Comparison of ENCODE assay signal across 22 cellular contexts in the genomic region with DNA sequence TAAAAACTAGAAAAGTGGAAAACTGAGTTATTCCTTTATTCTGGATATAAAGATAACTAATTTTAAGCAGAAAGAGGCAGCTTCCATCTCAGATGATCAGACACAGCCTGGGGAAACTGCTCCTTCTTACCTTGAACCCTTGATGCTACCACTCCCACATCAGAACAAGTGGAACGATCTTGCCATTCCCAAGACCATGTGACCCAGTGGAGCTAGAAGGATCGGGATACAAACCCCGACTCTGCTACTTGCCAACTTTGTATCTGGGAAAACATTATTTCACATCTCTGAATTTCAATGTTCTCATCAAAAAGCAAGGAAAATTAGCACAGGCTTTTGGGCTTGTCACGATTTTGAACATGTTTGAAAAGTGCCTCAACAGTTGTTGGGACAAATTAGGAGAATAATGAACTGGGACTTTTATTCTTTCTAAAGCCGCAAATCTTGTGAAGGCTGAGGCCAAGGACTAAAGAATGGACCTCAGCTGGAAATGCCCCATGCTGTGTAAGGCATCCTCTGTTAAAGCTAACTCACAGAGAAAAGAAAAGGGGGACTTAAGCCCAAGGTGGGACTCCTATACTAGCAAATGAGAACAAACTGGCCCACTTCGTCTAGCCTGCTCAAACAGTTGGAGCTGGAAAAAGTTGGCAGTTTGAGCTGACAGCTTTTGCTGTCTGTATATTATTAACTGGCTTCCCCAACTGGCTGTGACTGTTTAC.
A peak's percentile ranks its signal among the peaks of the same experiment; 100 is the strongest.
DNase-seq lines count a peak whose midpoint lies in the region; TF ChIP-seq lines count a peak whose summit lies in the region.
"Had no signal": no experiment of that assay in that cellular context is flagged by ENCODE, and none has a peak within 500 bp of the region (broad histone marks: within the 10 kb centered on the region; RNA-seq: fewer than 3 reads in every experiment).

No MANE protein-coding gene starts in this region.

- peaks cover 22% of the 10 kb centered on the region for H3F3A ChIP-seq in neural progenitor cell (ENCODE audit: low read depth)

- H3K27me3 ChIP-seq in neural progenitor cell: no peaks in the 10 kb centered on the region
- H3K27me3 ChIP-seq: MG63 had no signal

- peak; percentile 20 for DNase-seq in NCI-H69 (lab: John Stamatoyannopoulos, UW)
- peak; percentile 14 for DNase-seq in iPS DF 4.7 (ENCODE audit: extremely low read depth, low spot score)
- peak; percentile 74 for DNase-seq in neural progenitor cell (ENCODE audit: low spot score)
- DNase-seq in activated CD4-positive, alpha-beta T cell treated with anti-CD3 and anti-CD28 coated beads, Interleukin-2, amount 50 U/mL, for 48 hours: no peak
- DNase-seq in NCI-H1417 (lab: John Stamatoyannopoulos, UW): no peak
- DNase-seq in NCI-H2196 treated with DMSO at 0.1 percent for 48 hours (lab: John Stamatoyannopoulos, UW; ENCODE audit: unreplicated experiment): no peak
- no peak for DNase-seq in ureter (ENCODE audit: low spot score)
- DNase-seq: Calu3; CD8-positive, alpha-beta memory T cell; DMS53; MG63; NCI-H1436; NCI-H187 treated with DMSO at 0.1 percent for 48 hours; NCI-H2227 treated with DMSO at 0.1 percent for 48 hours; NCI-H510A treated with DMSO at 0.1 percent for 48 hours; NCI-H774; NK-92 treated with Interleukin-12 subunit alpha and Interleukin-12 subunit beta, amount 100 ng/mL, for 24 hours; SIG-M5; SK-N-SH had no signal

- H3K9ac ChIP-seq in ES-I3 (ENCODE audit: low read depth, low read length): peak overlapping the region; percentile 3; the same call in 1 of the 2 replicates
- H3K9ac ChIP-seq in neural progenitor cell: no peak overlapping the region
- H3K9ac ChIP-seq: SK-N-SH had no signal

- H3K9me3 Mint-ChIP-seq in neural progenitor cell: no peaks in the 10 kb centered on the region
- H3K9me3 Mint-ChIP-seq: CD8-positive, alpha-beta memory T cell had no signal

- H2AFZ ChIP-seq in neural progenitor cell (replicated peaks): no peak overlapping the region

- H3K27me3 Mint-ChIP-seq in neural progenitor cell (ENCODE audit: insufficient read depth, low read depth): no peaks in the 10 kb centered on the region
- H3K27me3 Mint-ChIP-seq: CD8-positive, alpha-beta memory T cell had no signal

- H3K4me1 Mint-ChIP-seq in neural progenitor cell: peaks cover 27% of the 10 kb centered on the region
- H3K4me1 Mint-ChIP-seq: CD8-positive, alpha-beta memory T cell had no signal

- no peaks in the 10 kb centered on the region for H3K79me2 ChIP-seq in neural progenitor cell (ENCODE audit: low read depth)

- H3K36me3 ChIP-seq in ES-I3 (ENCODE audit: insufficient read depth, low read length) (no peaks in the 10 kb centered on the region), neural progenitor cell (no peaks in the 10 kb centered on the region)
- H3K36me3 ChIP-seq: MG63 had no signal

- TF ChIP-seq CTCF in neural progenitor cell (IDR thresholded peaks at IDR 0.05): no peak

- no peak overlapping the region for H3K27ac Mint-ChIP-seq in neural progenitor cell
- H3K27ac Mint-ChIP-seq: CD8-positive, alpha-beta memory T cell had no signal

- H3K4me3 ChIP-seq in neural progenitor cell: peak overlapping the region; percentile 14
- H3K4me3 ChIP-seq: K562, MG63 had no signal

- H3K27ac ChIP-seq in neural progenitor cell: no peak overlapping the region
- H3K27ac ChIP-seq: C4-2B had no signal

- peak overlapping the region; percentile 65 for H3K4me2 ChIP-seq in neural progenitor cell
- H3K4me2 ChIP-seq: SK-N-SH had no signal

- peaks cover 11% of the 10 kb centered on the region for H4K20me1 ChIP-seq in neural progenitor cell (ENCODE audit: low read depth)

- no peaks in the 10 kb centered on the region for H3K9me3 ChIP-seq in ES-I3 (ENCODE audit: control insufficient read depth, insufficient read depth, low read length)
- H3K9me3 ChIP-seq in neural progenitor cell (ENCODE audit: low read depth): no peaks in the 10 kb centered on the region
- H3K9me3 ChIP-seq: MG63, SK-N-SH had no signal

- H3K36me3 Mint-ChIP-seq in neural progenitor cell: no peaks in the 10 kb centered on the region
- H3K36me3 Mint-ChIP-seq: CD8-positive, alpha-beta memory T cell had no signal

- no peak overlapping the region for H3K4me3 Mint-ChIP-seq in neural progenitor cell
- H3K4me3 Mint-ChIP-seq: CD8-positive, alpha-beta memory T cell had no signal

- H3K4me1 ChIP-seq in ES-I3 (ENCODE audit: insufficient read depth, low read length): peaks cover 21% of the 10 kb centered on the region
- H3K4me1 ChIP-seq in neural progenitor cell: peaks cover 47% of the 10 kb centered on the region

Comparison
In these comparisons a context has a peak if more than half of its experiments do, and no peak if none do; other contexts are left out.
1. DNase-seq: peak in NCI-H69 (single experiment), iPS DF 4.7 (single experiment) and neural progenitor cell (single experiment); none in activated CD4-positive, alpha-beta T cell treated with anti-CD3 and anti-CD28 coated beads, Interleukin-2, amount 50 U/mL, for 48 hours (0 of 2), NCI-H1417 (0 of 3), NCI-H2196 treated with DMSO at 0.1 percent for 48 hours (single experiment) and ureter (single experiment).